In genomic region chr7:92639213-92639896, GRCh38 we compare ENCODE assay signal across 11 cellular contexts. TPM values are rescaled to one million over a fixed set of nuclear protein-coding genes. Genes with fewer than 3 reads are reported as not detected.
A peak's percentile ranks its signal among the peaks of the same experiment; 100 is the strongest.
DNase-seq lines count a peak whose midpoint lies in the region; ATAC-seq, FAIRE-seq and TF ChIP-seq lines count a peak whose summit lies in the region.
"Had no signal": no experiment of that assay in that cellular context is flagged by ENCODE, and none has a peak within 500 bp of the region (broad histone marks: within the 10 kb centered on the region; RNA-seq: fewer than 3 reads in every experiment).

No MANE protein-coding gene starts in this region.

- ATAC-seq in T-helper 17 cell (peak; percentile 39), GM21723 (IDR thresholded peaks at IDR 0.05; ENCODE audit: unreplicated experiment) (no peak), HG03039 (IDR thresholded peaks at IDR 0.05; ENCODE audit: unreplicated experiment) (no peak)

- TF ChIP-seq POLR2A in H54 (IDR thresholded peaks at IDR 0.05; ENCODE audit: low read depth, low read length) (no peak), erythroblast (IDR thresholded peaks at IDR 0.05; ENCODE audit: low read length) (peak; percentile 13), Peyer's patch (IDR thresholded peaks at IDR 0.05) (no peak)

- H3K4me3 Mint-ChIP-seq in T-helper 17 cell: peak overlapping the region; percentile 77

- peak overlapping the region; percentile 59 to 80 (median 76) for H3K4me2 ChIP-seq in BLaER1 treated with 17β-estradiol and CSF1 and Interleukin-3, amounts not matched to agents 10 nM and 100 nM

- H4K20me1 ChIP-seq in BLaER1 treated with 17β-estradiol and CSF1 and Interleukin-3, amounts not matched to agents 10 nM and 100 nM: no peaks in the 10 kb centered on the region

- peaks cover 44% of the 10 kb centered on the region for H3K4me1 Mint-ChIP-seq in T-helper 17 cell

- no peaks in the 10 kb centered on the region for H3K27me3 Mint-ChIP-seq in T-helper 17 cell

- DNase-seq in H54 (ENCODE audit: insufficient read length, low spot score) (no peak), T-helper 17 cell (no peak), erythroblast (lab: John Stamatoyannopoulos, UW) (no peak), Peyer's patch (no peak), SKM-1 (lab: John Stamatoyannopoulos, UW; ENCODE audit: unreplicated experiment) (no peak)
- DNase-seq: amygdala, NCI-H524 treated with DMSO at 0.1 percent for 48 hours had no signal

- peaks cover 82 to 100% (median 95%) of the 10 kb centered on the region in 10 experiments for H3K4me1 ChIP-seq in BLaER1 treated with 17β-estradiol and CSF1 and Interleukin-3, amounts not matched to agents 10 nM and 100 nM
- H3K4me1 ChIP-seq in Peyer's patch: peaks cover 0 to 21% (median 2%) of the 10 kb centered on the region in 4 donors

- H3K36me3 ChIP-seq in BLaER1 treated with 17β-estradiol and CSF1 and Interleukin-3, amounts not matched to agents 10 nM and 100 nM: peaks cover 0 to 8% (median 0%) of the 10 kb centered on the region in 11 experiments; a peak in 2 of 22 replicates
- no peaks in the 10 kb centered on the region for H3K36me3 ChIP-seq in Peyer's patch

- no peak for TF ChIP-seq CTCF in Peyer's patch (IDR thresholded peaks at IDR 0.05)

- peaks cover 2% of the 10 kb centered on the region for H3K36me3 Mint-ChIP-seq in T-helper 17 cell (ENCODE audit: low read depth)

- 0 out of 20 replicates have a peak overlapping the region, but pooled peaks of 1 of the 10 experiments have one; percentile 6 for H3K4me3 ChIP-seq in BLaER1 treated with 17β-estradiol and CSF1 and Interleukin-3, amounts not matched to agents 10 nM and 100 nM
- H3K4me3 ChIP-seq in Peyer's patch: no peak overlapping the region

- H3K9me3 ChIP-seq in BLaER1 treated with 17β-estradiol and CSF1 and Interleukin-3, amounts not matched to agents 10 nM and 100 nM (replicated peaks in 1 of 11): peaks cover 0 to 10% (median 0%) of the 10 kb centered on the region in 11 experiments; a peak in 5 of 22 replicates
- H3K9me3 ChIP-seq in T-helper 17 cell (ENCODE audit: control insufficient read depth, low read length, poor library complexity, severe bottlenecking) (no peaks in the 10 kb centered on the region), Peyer's patch (no peaks in the 10 kb centered on the region)

- peak overlapping the region; percentile 99 for H3K27ac Mint-ChIP-seq in T-helper 17 cell

- H3K27me3 ChIP-seq in BLaER1 treated with 17β-estradiol and CSF1 and Interleukin-3, amounts not matched to agents 10 nM and 100 nM: no peaks in the 10 kb centered on the region
- no peaks in the 10 kb centered on the region for H3K27me3 ChIP-seq in Peyer's patch

- peak overlapping the region in 10 of 11 experiments; percentile 47 to 93 (median 76); a peak in 20 of 22 replicates for H3K27ac ChIP-seq in BLaER1 treated with 17β-estradiol and CSF1 and Interleukin-3, amounts not matched to agents 10 nM and 100 nM
- no peak overlapping the region for H3K27ac ChIP-seq in Peyer's patch
- H3K27ac ChIP-seq: epithelial cell of prostate had no signal

- peak overlapping the region in 10 of 11 experiments; percentile 31 to 69 (median 57); a peak in 19 of 22 replicates for H3K9ac ChIP-seq in BLaER1 treated with 17β-estradiol and CSF1 and Interleukin-3, amounts not matched to agents 10 nM and 100 nM

- FAIRE-seq in H54 (lab: Jason Lieb, UNC): peak; percentile 38

RNA-seq across cellular contexts. Expression of gene FAM133B, which starts 49.2 kb away (rescaled TPM):
- total RNA-seq in T-helper 17 cell: 10 to 100 TPM; 71.6 to 77.0 TPM
- 10 to 100 TPM; 19.9 to 47.0 (median 25.1) TPM for total RNA-seq in Peyer's patch

Comparison
In these comparisons a context has a peak if more than half of its experiments do, and no peak if none do; other contexts are left out.
1. H3K27ac ChIP-seq: peak in BLaER1 treated with 17β-estradiol and CSF1 and Interleukin-3, amounts not matched to agents 10 nM and 100 nM (10 of 11); none in Peyer's patch (0 of 4).